In genomic region chr17:54899201-54899600, GRCh38 we compare ENCODE assay signal across 1 cellular context.
TF ChIP-seq lines count a peak whose summit lies in the region.

No MANE protein-coding gene starts in this region.

TF ChIP-seq in HepG2, 621 proteins besides CTCF, POLR2A, EP300 and RAD21:
- TF ChIP-seq HNF4A (CRISPR knock-in tag; IDR thresholded peaks at IDR 0.05), result no peak
- TF ChIP-seq CREB1 (IDR thresholded peaks at IDR 0.05), result peak; percentile 48
- no peak for TF ChIP-seq CREB1 (CRISPR knock-in tag; IDR thresholded peaks at IDR 0.05)
